Comparison of ENCODE assay signal across 23 cellular contexts in the genomic region with DNA sequence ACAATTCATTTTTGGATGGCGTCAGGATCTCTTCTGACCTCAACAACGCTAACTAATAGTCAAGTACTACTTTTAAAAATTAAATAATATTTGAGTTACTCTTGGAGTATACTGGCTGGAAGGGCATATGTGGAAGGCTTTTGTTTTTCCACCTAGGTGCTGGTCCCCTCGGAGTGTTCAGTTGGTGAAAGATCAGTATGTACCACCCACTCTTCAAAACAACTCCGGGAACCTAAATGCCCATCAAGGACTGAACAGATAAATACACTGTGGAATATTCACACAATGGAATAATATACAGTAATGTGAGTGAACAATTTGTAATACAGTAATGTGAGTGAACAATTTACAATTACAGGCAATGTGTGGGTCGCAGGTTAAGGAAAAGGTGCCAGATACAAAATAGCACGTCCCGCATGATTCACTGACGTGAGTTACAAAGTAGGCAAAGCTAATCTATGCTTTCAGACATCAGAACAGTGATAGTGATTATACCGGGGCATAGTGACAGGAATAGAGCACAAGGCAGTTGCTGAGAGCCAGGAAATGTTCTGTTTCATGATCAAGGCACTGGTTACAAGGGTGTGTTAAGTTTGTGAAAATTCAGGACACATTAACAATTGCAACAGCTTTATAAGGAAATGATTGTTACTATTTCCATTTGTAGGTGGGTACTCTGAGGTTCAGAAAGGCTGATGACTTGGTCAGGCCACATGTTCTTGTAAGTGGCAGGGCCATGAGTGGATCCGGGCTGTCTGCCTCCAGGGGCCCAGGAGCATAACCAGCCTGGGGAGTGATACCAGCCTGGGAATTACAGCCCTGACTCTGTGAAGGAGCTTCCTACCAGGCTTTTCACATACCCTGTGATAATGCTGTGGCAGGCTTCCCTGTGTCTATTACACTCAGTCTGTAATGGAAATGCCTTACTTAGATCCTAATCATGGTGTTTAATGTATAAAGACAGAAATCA.
"Had no signal": no experiment of that assay in that cellular context is flagged by ENCODE, and none has a peak within 500 bp of the region (broad histone marks: within the 10 kb centered on the region; RNA-seq: fewer than 3 reads in every experiment).

No MANE protein-coding gene starts in this region.

- H3K9me3 ChIP-seq: colonic mucosa, gastrocnemius medialis, neutrophil, prostate gland, suprapubic skin had no signal

- ATAC-seq: activated CD8-positive, alpha-beta memory T cell treated with anti-CD3 and anti-CD28 coated beads, Interleukin-2, amount 10 ng/mL, durations not matched to agents 7 days and 5 days; activated CD8-positive, alpha-beta T cell treated with anti-CD3 and anti-CD28 coated beads, Interleukin-2, amount 10 ng/mL, durations not matched to agents 7 days and 5 days; gastrocnemius medialis; stimulated activated naive B cell treated with anti-CD40 and anti-IgM and Interleukin-4, amounts not matched to agents 10 μg/mL and 1 μg/mL and 100 μg/mL, for 72 hours; WTC11 had no signal

- H3K4me1 ChIP-seq: colonic mucosa, gastrocnemius medialis, prostate gland, suprapubic skin, tibial artery had no signal

- H3K27me3 ChIP-seq: colonic mucosa, gastrocnemius medialis, neutrophil, suprapubic skin had no signal

- H3K36me3 ChIP-seq: colonic mucosa, gastrocnemius medialis, neutrophil, prostate gland, suprapubic skin, tibial artery had no signal

- H3K27ac ChIP-seq: colonic mucosa, gastrocnemius medialis, neutrophil, prostate gland, suprapubic skin, tibial artery had no signal

- DNase-seq: activated CD4-positive, alpha-beta T cell treated with anti-CD3 and anti-CD28 coated beads for 1 hour; activated CD4-positive, alpha-beta T cell treated with anti-CD3 and anti-CD28 coated beads, Interleukin-2, amount 50 U/mL, for 1 hour; activated CD8-positive, alpha-beta memory T cell treated with anti-CD3 and anti-CD28 coated beads, Interleukin-2, amount 10 ng/mL, durations not matched to agents 7 days and 5 days; activated CD8-positive, alpha-beta T cell treated with anti-CD3 and anti-CD28 coated beads, Interleukin-2, amount 10 ng/mL, durations not matched to agents 7 days and 5 days; activated effector memory CD4-positive, alpha-beta T cell treated with Interleukin-2 at 50 U/mL for 16 hours; activated naive CD4-positive, alpha-beta T cell treated with Interleukin-2 at 50 U/mL for 16 hours; anterior cingulate cortex; cerebellar nuclear complex; colonic mucosa; effector CD8-positive, alpha-beta T cell; gastrocnemius medialis; hypothalamus; immature natural killer cell; kidney; stimulated activated CD4-positive, alpha-beta T cell treated with anti-CD3 and anti-CD28 coated beads, Interleukin-15, amount 100 ng/mL, for 24 hours; stimulated activated CD4-positive, alpha-beta T cell treated with anti-CD3 and anti-CD28 coated beads, Interleukin-2, amount 100 ng/mL, for 24 hours; stimulated activated naive B cell treated with anti-CD40 and anti-IgM and Interleukin-4, amounts not matched to agents 10 μg/mL and 1 μg/mL and 100 μg/mL, for 72 hours; T-helper 2 cell; tibial artery had no signal

- H3K4me3 ChIP-seq: colonic mucosa, gastrocnemius medialis, prostate gland, suprapubic skin, tibial artery had no signal
